Comparison of ENCODE assay signal across 1 cellular context in genomic region chr18:13801260-13801601, GRCh38.
A peak's percentile ranks its signal among the peaks of the same experiment; 100 is the strongest.
TF ChIP-seq lines count a peak whose summit lies in the region.

No MANE protein-coding gene starts in this region.

TF ChIP-seq in HepG2, 621 proteins besides CTCF, POLR2A, EP300 and RAD21 (continued from another document):
- TF ChIP-seq ZNF800 (CRISPR knock-in tag; IDR thresholded peaks at IDR 0.05), result peak; percentile 82
- TF ChIP-seq ZNF775 (CRISPR knock-in tag; IDR thresholded peaks at IDR 0.05; ENCODE audit: borderline replicate concordance), result no peak
- no peak for TF ChIP-seq KAT7 (CRISPR knock-in tag; IDR thresholded peaks at IDR 0.05; ENCODE audit: borderline replicate concordance)
- no peak for TF ChIP-seq DR1 (CRISPR knock-in tag; IDR thresholded peaks at IDR 0.05)
- no peak for TF ChIP-seq ZNF12 (CRISPR knock-in tag; IDR thresholded peaks at IDR 0.05)
- TF ChIP-seq BRD4 (CRISPR knock-in tag; IDR thresholded peaks at IDR 0.05), result no peak
- TF ChIP-seq HNF4A (CRISPR knock-in tag; IDR thresholded peaks at IDR 0.05), result no peak
- TF ChIP-seq ZNF318 (CRISPR knock-in tag; IDR thresholded peaks at IDR 0.05), result no peak
- TF ChIP-seq ELK4 (CRISPR knock-in tag; IDR thresholded peaks at IDR 0.05; ENCODE audit: borderline replicate concordance), result no peak
- TF ChIP-seq ZFAT (CRISPR knock-in tag; conservative IDR thresholded peaks at IDR 0.05), result no peak
- TF ChIP-seq ZNF3 (CRISPR knock-in tag; IDR thresholded peaks at IDR 0.05), result no peak
- no peak for TF ChIP-seq ZBTB49 (CRISPR knock-in tag; IDR thresholded peaks at IDR 0.05; ENCODE audit: borderline replicate concordance)
- TF ChIP-seq ZFP1 (CRISPR knock-in tag; IDR thresholded peaks at IDR 0.05), result no peak
- TF ChIP-seq CREB3 (CRISPR knock-in tag; IDR thresholded peaks at IDR 0.05), result no peak
- no peak for TF ChIP-seq ATF6 (CRISPR knock-in tag; conservative IDR thresholded peaks at IDR 0.05)
- peak; percentile 72 for TF ChIP-seq HNRNPLL (IDR thresholded peaks at IDR 0.05; ENCODE audit: low read depth, low read length, poor library complexity, severe bottlenecking)
- TF ChIP-seq SP4 (CRISPR knock-in tag; IDR thresholded peaks at IDR 0.05), result 0 out of 2 replicates have a peak, but pooled peaks have one; percentile 0
- no peak for TF ChIP-seq CREB1 (IDR thresholded peaks at IDR 0.05)
- TF ChIP-seq CREB1 (CRISPR knock-in tag; IDR thresholded peaks at IDR 0.05), result no peak
- TF ChIP-seq MTA1 (CRISPR knock-in tag; IDR thresholded peaks at IDR 0.05; ENCODE audit: borderline replicate concordance), result no peak
- no peak for TF ChIP-seq ZNF460 (CRISPR knock-in tag; IDR thresholded peaks at IDR 0.05; ENCODE audit: borderline replicate concordance)
- no peak for TF ChIP-seq ZNF839 (CRISPR knock-in tag; IDR thresholded peaks at IDR 0.05; ENCODE audit: borderline replicate concordance)
- TF ChIP-seq ZNF362 (CRISPR knock-in tag; IDR thresholded peaks at IDR 0.05; ENCODE audit: borderline replicate concordance), result no peak
- TF ChIP-seq ZHX1 (CRISPR knock-in tag; IDR thresholded peaks at IDR 0.05; ENCODE audit: low read depth), result no peak
- 0 out of 2 replicates have a peak, but pooled peaks have one; percentile 11 for TF ChIP-seq ZBTB7B (CRISPR knock-in tag; IDR thresholded peaks at IDR 0.05)
